18 cellular contexts compared by ENCODE assay signal in genomic region chr3:10450494-10451440, GRCh38. TPM values are rescaled to one million over a fixed set of nuclear protein-coding genes. Genes with fewer than 3 reads are reported as not detected.
DNase-seq lines count a peak whose midpoint lies in the region; ATAC-seq, FAIRE-seq and TF ChIP-seq lines count a peak whose summit lies in the region.
"Had no signal": no experiment of that assay in that cellular context is flagged by ENCODE, and none has a peak within 500 bp of the region (broad histone marks: within the 10 kb centered on the region; RNA-seq: fewer than 3 reads in every experiment).

No MANE protein-coding gene starts in this region.

- POLR2A ChIA-PET in HEK293 (lab: Yijun Ruan, JAX), result no interaction called here

- FAIRE-seq in D721Med (lab: Jason Lieb, UNC), result no peak

- WGBS in psoas muscle, 3 donors, result 33 to 52% (median 41%) methylated on average over 21 to 22 of the region's 22 CpGs

- peak in 3 of 4 donors; percentile 28 to 62 (median 35) for ATAC-seq in psoas muscle
- no peak for ATAC-seq in GM18909 (IDR thresholded peaks at IDR 0.05; ENCODE audit: poor library complexity, unreplicated experiment)
- ATAC-seq: CD8-positive, alpha-beta T cell; Panc1 had no signal

- H3K4me3 ChIP-seq in HEK293 (ENCODE audit: low read depth, low read length), result no peak overlapping the region
- no peak overlapping the region for H3K4me3 ChIP-seq in psoas muscle

- no peaks in the 10 kb centered on the region for H3K9me3 Mint-ChIP-seq in chondrocyte (ENCODE audit: low read depth)
- H3K9me3 Mint-ChIP-seq: CD8-positive, alpha-beta T cell had no signal

- peaks cover 43% of the 10 kb centered on the region for H3K27me3 Mint-ChIP-seq in chondrocyte (ENCODE audit: low read depth)

- H3K4me1 ChIP-seq in HEK293 (ENCODE audit: control insufficient read depth, insufficient read depth, low read length) (no peaks in the 10 kb centered on the region), psoas muscle (peaks cover 32% of the 10 kb centered on the region)
- H3K4me1 ChIP-seq: BE2C had no signal

- no peak for DNase-seq in D721Med (ENCODE audit: insufficient read length, low spot score)
- DNase-seq in chondrocyte (ENCODE audit: low spot score), result peak; percentile 46
- peak in 1 of 2 donors; percentile 65 for DNase-seq in psoas muscle
- DNase-seq in activated effector memory CD4-positive, alpha-beta T cell treated with Interleukin-2 at 50 U/mL for 16 hours, result no peak
- DNase-seq in SHP77 treated with DMSO at 0.1 percent for 48 hours (lab: John Stamatoyannopoulos, UW), result no peak
- DNase-seq: BE2C; CD8-positive, alpha-beta T cell; HCEC 1CT; KG1; NCI-H1105; NCI-H1694 treated with DMSO at 0.1 percent for 48 hours; Right ventricle myocardium superior; SW 1271 had no signal

- H3K4me3 Mint-ChIP-seq in chondrocyte (ENCODE audit: unreplicated experiment), result no peak overlapping the region
- H3K4me3 Mint-ChIP-seq: CD8-positive, alpha-beta T cell had no signal

- no peaks in the 10 kb centered on the region for H3K9me3 ChIP-seq in HEK293 (ENCODE audit: control insufficient read depth, insufficient read depth, low read depth, low read length)
- no peaks in the 10 kb centered on the region for H3K9me3 ChIP-seq in psoas muscle
- H3K9me3 ChIP-seq: BE2C had no signal

- no peaks in the 10 kb centered on the region for H3K36me3 ChIP-seq in HEK293 (ENCODE audit: control insufficient read depth in 2 of 2, insufficient read depth in 1 of 2, low read length in 2 of 2)
- H3K36me3 ChIP-seq in psoas muscle (ENCODE audit: insufficient read depth in 1 of 2, low read depth in 1 of 2), result no peaks in the 10 kb centered on the region
- H3K36me3 ChIP-seq: BE2C had no signal

- no peaks in the 10 kb centered on the region for H3K27me3 ChIP-seq in psoas muscle (ENCODE audit: insufficient read depth in 3 of 3, low read length in 2 of 3)
- H3K27me3 ChIP-seq: BE2C had no signal

- H3K27ac ChIP-seq in HEK293 (ENCODE audit: extremely low read depth, low read depth, low read length) (no peak overlapping the region), psoas muscle (peak overlapping the region; percentile 61)

- CTCF ChIA-PET in HEK293 (lab: Yijun Ruan, JAX), result interaction anchor here (0.9 kb wide), 1 partner anchor 107 kb away, joined by 3 read pairs; no protein-coding TSS in a partner anchor

- peaks cover 5% of the 10 kb centered on the region for H3K4me1 Mint-ChIP-seq in chondrocyte (ENCODE audit: low read depth)

- no peak overlapping the region for H3K27ac Mint-ChIP-seq in chondrocyte (ENCODE audit: unreplicated experiment)
- H3K27ac Mint-ChIP-seq: CD8-positive, alpha-beta T cell had no signal

- intact Hi-C loops in psoas muscle (cut with DNase I), result no loop called here

- TF ChIP-seq CTCF in D721Med (IDR thresholded peaks at IDR 0.05; ENCODE audit: insufficient read depth, missing control alignments) (peak; percentile 3), HEK293 (tag by site-specific recombination; IDR thresholded peaks at IDR 0.05) (no peak), chondrocyte (IDR thresholded peaks at IDR 0.05) (no peak), psoas muscle (IDR thresholded peaks at IDR 0.05) (no peak)

- no peaks in the 10 kb centered on the region for H3K36me3 Mint-ChIP-seq in chondrocyte (ENCODE audit: low read depth)
- H3K36me3 Mint-ChIP-seq: CD8-positive, alpha-beta T cell had no signal

TF ChIP-seq in HEK293, 187 proteins besides CTCF, POLR2A, EP300 and RAD21:
- TF ChIP-seq ZBTB11 (tag by site-specific recombination; conservative IDR thresholded peaks at IDR 0.05; ENCODE audit: low read depth), result no peak
- peak; percentile 95 for TF ChIP-seq REST (tag by site-specific recombination; IDR thresholded peaks at IDR 0.05)
TF ChIP-seq in HEK293: peak in this region for 1.

RNA-seq across cellular contexts. Expression of gene ATP2B2, which starts 54.6 kb away (rescaled TPM):
- total RNA-seq in chondrocyte, result 0.08 to 0.25 TPM (median 0.24 TPM) in 3 replicates
- 1 to 10 TPM in 3 of 4 donors, under 1 TPM in 1; 0.36 to 6.5 (median 4.1) TPM for total RNA-seq in psoas muscle
- polyA plus RNA-seq in psoas muscle, result under 1 TPM; 0.08 to 0.77 (median 0.49) TPM
- total RNA-seq: CD8-positive, alpha-beta T cell; Daoy; MCF 10A; Right ventricle myocardium superior had no signal
